Comparison of ENCODE assay signal across 1 cellular context in genomic region chr2:113818382-113818951, GRCh38.
TF ChIP-seq lines count a peak whose summit lies in the region.

No MANE protein-coding gene starts in this region.

TF ChIP-seq in K562, 482 proteins besides CTCF, POLR2A, EP300 and RAD21 (continued from another document):
- TF ChIP-seq SP2 (IDR thresholded peaks at IDR 0.05; ENCODE audit: extremely low read depth, low read depth, low read length, poor library complexity, severe bottlenecking) (no peak), BHLHE40 (IDR thresholded peaks at IDR 0.05; ENCODE audit: low read length) (0 out of 2 replicates have a peak, but pooled peaks have one; percentile 20), FOXK2 (conservative IDR thresholded peaks at IDR 0.05 in 1 of 2, IDR thresholded peaks at IDR 0.05 in 1 of 2; ENCODE audit: low read depth in 2 of 2) (peak; percentile 76 to 78; a peak in 3 of 4 replicates), CHD2 (IDR thresholded peaks at IDR 0.05; ENCODE audit: low read depth, low read length) (no peak), ZNF277 (CRISPR knock-in tag; IDR thresholded peaks at IDR 0.05; ENCODE audit: borderline replicate concordance) (no peak), DIDO1 (tag; IDR thresholded peaks at IDR 0.05; ENCODE audit: low read depth) (no peak), PHB (CRISPR knock-in tag; IDR thresholded peaks at IDR 0.05) (no peak), SAFB (IDR thresholded peaks at IDR 0.05; ENCODE audit: borderline replicate concordance, low read depth, low read length) (no peak), U2AF2 (optimal IDR thresholded peaks at IDR 0.05; ENCODE audit: low read depth, low read length) (no peak), NCOA4 (IDR thresholded peaks at IDR 0.05; ENCODE audit: partially characterized antibody) (no peak), CHD4 (IDR thresholded peaks at IDR 0.05; ENCODE audit: insufficient read depth, insufficient replicate concordance, low read depth, low read length, poor library complexity, severe bottlenecking) (no peak), ESRRB (CRISPR knock-in tag; IDR thresholded peaks at IDR 0.05; ENCODE audit: borderline replicate concordance) (no peak), ZBTB2 (IDR thresholded peaks at IDR 0.05) (no peak), ATF7 (IDR thresholded peaks at IDR 0.05) (0 out of 2 replicates have a peak, but pooled peaks have one; percentile 22), ZNF253 (CRISPR knock-in tag; conservative IDR thresholded peaks at IDR 0.05) (no peak), ZBTB43 (CRISPR knock-in tag; IDR thresholded peaks at IDR 0.05) (no peak), MTA3 (IDR thresholded peaks at IDR 0.05; ENCODE audit: borderline replicate concordance) (peak; percentile 24; the same call in 1 of the 2 replicates), HLTF (IDR thresholded peaks at IDR 0.05) (no peak), ZNF324 (CRISPR knock-in tag; IDR thresholded peaks at IDR 0.05) (no peak), KAT7 (CRISPR knock-in tag; IDR thresholded peaks at IDR 0.05; ENCODE audit: borderline replicate concordance) (no peak), JUND (IDR thresholded peaks at IDR 0.05; ENCODE audit: borderline replicate concordance, low read depth, low read length) (peak; percentile 88), JUND (tag; IDR thresholded peaks at IDR 0.05; ENCODE audit: borderline replicate concordance, low read depth, low read length) (peak; percentile 90; the same call in 2 of the 3 replicates), MYBL2 (IDR thresholded peaks at IDR 0.05; ENCODE audit: low read depth) (no peak), MYBL2 (CRISPR knock-in tag; IDR thresholded peaks at IDR 0.05; ENCODE audit: borderline replicate concordance) (no peak), RNF2 (IDR thresholded peaks at IDR 0.05) (no peak), E2F4 (CRISPR knock-in tag; IDR thresholded peaks at IDR 0.05; ENCODE audit: low read depth) (no peak), BRCA1 (IDR thresholded peaks at IDR 0.05) (no peak), BRCA1 (CRISPR knock-in tag; IDR thresholded peaks at IDR 0.05) (no peak)
- TF ChIP-seq, protein P1, sequence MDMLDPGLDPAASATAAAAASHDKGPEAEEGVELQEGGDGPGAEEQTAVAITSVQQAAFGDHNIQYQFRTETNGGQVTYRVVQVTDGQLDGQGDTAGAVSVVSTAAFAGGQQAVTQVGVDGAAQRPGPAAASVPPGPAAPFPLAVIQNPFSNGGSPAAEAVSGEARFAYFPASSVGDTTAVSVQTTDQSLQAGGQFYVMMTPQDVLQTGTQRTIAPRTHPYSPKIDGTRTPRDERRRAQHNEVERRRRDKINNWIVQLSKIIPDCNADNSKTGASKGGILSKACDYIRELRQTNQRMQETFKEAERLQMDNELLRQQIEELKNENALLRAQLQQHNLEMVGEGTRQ (CRISPR knock-in tag; IDR thresholded peaks at IDR 0.05) = no peak
